Comparison of ENCODE assay signal across 2 cellular contexts in genomic region chr9:135949666-135950134, GRCh38.
TF ChIP-seq lines count a peak whose summit lies in the region.

No MANE protein-coding gene starts in this region.

TF ChIP-seq in HCT116, 20 proteins besides CTCF, POLR2A, EP300 and RAD21:
- no peak for TF ChIP-seq EZH2phosphoT487 (IDR thresholded peaks at IDR 0.05; ENCODE audit: borderline replicate concordance)

TF ChIP-seq in WTC11, 78 proteins besides CTCF, POLR2A, EP300 and RAD21 (continued from another document):
- TF ChIP-seq PREB (CRISPR knock-in tag; IDR thresholded peaks at IDR 0.05; ENCODE audit: borderline replicate concordance), result no peak
- no peak for TF ChIP-seq ZNF317 (CRISPR knock-in tag; IDR thresholded peaks at IDR 0.05; ENCODE audit: borderline replicate concordance, low read depth)
- TF ChIP-seq ZSCAN18 (CRISPR knock-in tag; IDR thresholded peaks at IDR 0.05), result no peak
- no peak for TF ChIP-seq PRRX2 (CRISPR knock-in tag; IDR thresholded peaks at IDR 0.05)
- no peak for TF ChIP-seq USF2 (CRISPR knock-in tag; IDR thresholded peaks at IDR 0.05)
- TF ChIP-seq OVOL2 (CRISPR knock-in tag; IDR thresholded peaks at IDR 0.05; ENCODE audit: borderline replicate concordance), result no peak
- TF ChIP-seq ZNF263 (CRISPR knock-in tag; IDR thresholded peaks at IDR 0.05; ENCODE audit: low read depth), result no peak
- TF ChIP-seq NFE2L1 (CRISPR knock-in tag; IDR thresholded peaks at IDR 0.05), result no peak
- no peak for TF ChIP-seq ZNF512 (CRISPR knock-in tag; IDR thresholded peaks at IDR 0.05; ENCODE audit: borderline replicate concordance)
- no peak for TF ChIP-seq ZNF671 (CRISPR knock-in tag; IDR thresholded peaks at IDR 0.05)
- no peak for TF ChIP-seq ZMAT4 (CRISPR knock-in tag; IDR thresholded peaks at IDR 0.05)
- TF ChIP-seq ETV6 (CRISPR knock-in tag; IDR thresholded peaks at IDR 0.05), result no peak
- TF ChIP-seq MAX (CRISPR knock-in tag; IDR thresholded peaks at IDR 0.05), result no peak
- no peak for TF ChIP-seq SP1 (CRISPR knock-in tag; conservative IDR thresholded peaks at IDR 0.05)
- TF ChIP-seq ESRRA (CRISPR knock-in tag; IDR thresholded peaks at IDR 0.05; ENCODE audit: borderline replicate concordance), result no peak
TF ChIP-seq in WTC11: peak in this region for 0.
